Comparison of ENCODE assay signal across 8 cellular contexts in the genomic region with DNA sequence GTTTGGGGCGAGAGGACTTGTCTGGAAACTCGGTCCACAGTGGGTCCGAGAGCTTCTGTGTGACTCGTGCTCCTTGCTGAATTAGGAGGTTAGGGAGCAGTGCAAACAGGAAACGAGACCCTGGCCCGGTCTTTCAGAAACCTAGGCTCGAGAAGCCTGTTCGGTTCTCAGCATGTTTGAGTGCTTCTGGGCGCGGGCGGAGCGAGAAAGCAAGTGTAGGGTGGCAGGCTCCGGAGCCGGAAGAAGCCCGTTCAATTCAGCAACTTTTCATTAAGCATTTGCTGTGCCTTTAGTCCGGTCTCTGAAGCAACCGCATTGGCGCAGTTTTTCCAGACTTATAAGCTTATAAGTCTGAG. TPM values are rescaled to one million over a fixed set of nuclear protein-coding genes. Genes with fewer than 3 reads are reported as not detected.
A peak's percentile ranks its signal among the peaks of the same experiment; 100 is the strongest.
DNase-seq lines count a peak whose midpoint lies in the region; ATAC-seq, FAIRE-seq and TF ChIP-seq lines count a peak whose summit lies in the region.

No MANE protein-coding gene starts in this region.

- H3K27me3 Mint-ChIP-seq in activated CD4-positive, alpha-beta T cell treated with anti-CD3 and anti-CD28 coated beads, Interleukin-2, amount 10 ng/mL, durations not matched to agents 24 days and 14 days: peaks cover 5% of the 10 kb centered on the region
- H3K27me3 Mint-ChIP-seq in naive B cell: peaks cover 0 to 4% (median 0%) of the 10 kb centered on the region in 3 donors

- no peak for TF ChIP-seq EP300 in H1 (IDR thresholded peaks at IDR 0.05; ENCODE audit: borderline replicate concordance in 1 of 2, low read depth in 2 of 2, low read length in 2 of 2)

- H3K9me3 Mint-ChIP-seq in activated CD4-positive, alpha-beta T cell treated with anti-CD3 and anti-CD28 coated beads, Interleukin-2, amount 10 ng/mL, durations not matched to agents 24 days and 14 days: no peaks in the 10 kb centered on the region
- peaks cover 0 to 1% (median 0%) of the 10 kb centered on the region in 7 donors for H3K9me3 Mint-ChIP-seq in naive B cell

- H3K9ac ChIP-seq in HUES6 (ENCODE audit: low read length) (peak overlapping the region; percentile 85), H1 (replicated peaks in 1 of 4; ENCODE audit: extremely low read depth in 1 of 4, low read depth in 3 of 4, low read length in 3 of 4) (peak overlapping the region; percentile 83 to 94 (median 88)), stomach smooth muscle (ENCODE audit: low read length in 2 of 2) (peak overlapping the region; percentile 87)

- H2BK5ac ChIP-seq in H1 (ENCODE audit: low read depth, low read length): peak overlapping the region; percentile 66

- no peak for TF ChIP-seq CTCF in H1 (IDR thresholded peaks at IDR 0.05; ENCODE audit: control extremely low read depth in 1 of 3, insufficient read depth in 1 of 3, low read depth in 1 of 3, low read length in 3 of 3)

- peaks cover 45% of the 10 kb centered on the region for H3K4me1 Mint-ChIP-seq in activated CD4-positive, alpha-beta T cell treated with anti-CD3 and anti-CD28 coated beads, Interleukin-2, amount 10 ng/mL, durations not matched to agents 24 days and 14 days
- peaks cover 48 to 65% (median 50%) of the 10 kb centered on the region in 3 donors for H3K4me1 Mint-ChIP-seq in naive B cell

- no peak for TF ChIP-seq POLR2A in H1 (IDR thresholded peaks at IDR 0.05; ENCODE audit: control extremely low read depth in 1 of 2, low read depth in 2 of 2, low read length in 2 of 2)

- H3K27ac ChIP-seq in HUES6 (ENCODE audit: low read depth, low read length): peak overlapping the region; percentile 82
- H3K27ac ChIP-seq in H1 (ENCODE audit: low read depth, low read length): peak overlapping the region; percentile 89
- peak overlapping the region; percentile 88 for H3K27ac ChIP-seq in stomach smooth muscle (ENCODE audit: low read length)

- no peak overlapping the region for H3K4ac ChIP-seq in H1 (replicated peaks; ENCODE audit: insufficient read length, low read depth, low read length)

- no peak overlapping the region for H2BK120ac ChIP-seq in H1 (replicated peaks; ENCODE audit: low read depth, low read length)

- intact Hi-C loops in activated CD4-positive, alpha-beta T cell treated with anti-CD3 and anti-CD28 coated beads, Interleukin-2, amount 10 ng/mL, durations not matched to agents 24 days and 14 days (cut with micrococcal nuclease): loop anchor here (2.0 kb wide), 2 partner anchors 16 to 138 kb away; no protein-coding TSS in a partner anchor

- peak overlapping the region; percentile 96 for H3K4me3 Mint-ChIP-seq in activated CD4-positive, alpha-beta T cell treated with anti-CD3 and anti-CD28 coated beads, Interleukin-2, amount 10 ng/mL, durations not matched to agents 24 days and 14 days
- peak overlapping the region; percentile 84 to 97 (median 96) for H3K4me3 Mint-ChIP-seq in naive B cell

- CTCF ChIA-PET in H1 (lab: Charles Lee; ENCODE audit: partially characterized antibody): interaction anchor here (1.1 to 5.5 kb wide), 6 partner anchors 14 to 267 kb away, joined by 3 to 38 read pairs (median 4); no protein-coding TSS in a partner anchor

- POLR2A ChIA-PET in H1 (lab: Charles Lee; ENCODE audit: partially characterized antibody): interaction anchor here (0.6 to 3.4 kb wide), 17 partner anchors 11 to 1204 kb away, joined by 3 to 25 read pairs (median 6); partner anchors contain the start of genes GLIPR2 and GNE

- no peak for FAIRE-seq in H1 (lab: Jason Lieb, UNC)

- H3K4me3 ChIP-seq in HUES6 (ENCODE audit: low read depth, low read length): peak overlapping the region; percentile 75
- H3K4me3 ChIP-seq in H1 (ENCODE audit: extremely low read depth in 1 of 4, insufficient read depth in 2 of 4, low read depth in 3 of 4, low read length in 4 of 4): peak overlapping the region; percentile 86 to 98 (median 97)
- peak overlapping the region; percentile 85 to 97 for H3K4me3 ChIP-seq in stomach smooth muscle (ENCODE audit: low read length in 2 of 2)

- peak overlapping the region; percentile 95 to 99 for H3K4me2 ChIP-seq in H1 (ENCODE audit: insufficient read depth in 1 of 2, low read depth in 2 of 2, low read length in 2 of 2)

- H2AFZ ChIP-seq in H1 (ENCODE audit: low read length): no peak overlapping the region

- H3K36me3 ChIP-seq in HUES6 (ENCODE audit: control insufficient read depth, insufficient read depth, low read length) (peaks cover 18% of the 10 kb centered on the region), H1 (ENCODE audit: control insufficient read depth in 2 of 4, insufficient read depth in 4 of 4, low read length in 3 of 4) (peaks cover 0 to 5% (median 2%) of the 10 kb centered on the region in 4 experiments; a peak in 1 of 8 replicates), stomach smooth muscle (ENCODE audit: control insufficient read depth in 2 of 2, insufficient read depth in 2 of 2, low read length in 2 of 2) (no peaks in the 10 kb centered on the region)

- peak overlapping the region; percentile 83 for H3K27ac Mint-ChIP-seq in activated CD4-positive, alpha-beta T cell treated with anti-CD3 and anti-CD28 coated beads, Interleukin-2, amount 10 ng/mL, durations not matched to agents 24 days and 14 days
- H3K27ac Mint-ChIP-seq in naive B cell: peak overlapping the region; percentile 6 to 98 (median 93)

- H2BK15ac ChIP-seq in H1 (ENCODE audit: low read length): no peak overlapping the region

- H4K20me1 ChIP-seq in H1 (replicated peaks in 1 of 2; ENCODE audit: control insufficient read depth in 1 of 2, insufficient read depth in 2 of 2, low read length in 2 of 2): peaks cover 17 to 19% of the 10 kb centered on the region in 2 experiments

- H3K79me1 ChIP-seq in H1 (ENCODE audit: low read depth, low read length): peaks cover 9% of the 10 kb centered on the region

- H2BK12ac ChIP-seq in H1 (ENCODE audit: low read depth, low read length): no peak overlapping the region

- no peak overlapping the region for H2BK20ac ChIP-seq in H1 (ENCODE audit: low read length)

- H2AK5ac ChIP-seq in H1 (ENCODE audit: low read depth, low read length): no peak overlapping the region

- peaks cover 30% of the 10 kb centered on the region for H3K36me3 Mint-ChIP-seq in activated CD4-positive, alpha-beta T cell treated with anti-CD3 and anti-CD28 coated beads, Interleukin-2, amount 10 ng/mL, durations not matched to agents 24 days and 14 days (ENCODE audit: low read depth)
- peaks cover 4 to 18% of the 10 kb centered on the region in 2 donors for H3K36me3 Mint-ChIP-seq in naive B cell

- DNase-seq in NCI-H146 (lab: John Stamatoyannopoulos, UW) (peak; percentile 48), NCI-H146 treated with DMSO at 0.1 percent for 48 hours (lab: John Stamatoyannopoulos, UW; ENCODE audit: unreplicated experiment) (no peak), H1 (ENCODE audit: low read depth in 1 of 2, low spot score in 2 of 2) (no peak), naive B cell (no peak), amniotic stem cell (lab: John Stamatoyannopoulos, UW) (no peak)
- peak; percentile 86 for DNase-seq in activated CD4-positive, alpha-beta T cell treated with anti-CD3 and anti-CD28 coated beads, Interleukin-2, amount 10 ng/mL, durations not matched to agents 24 days and 14 days

- WGBS in H1 (ENCODE audit: extremely low coverage in 1 of 2, insufficient coverage in 1 of 2, insufficient read length in 1 of 2, insufficient replicate concordance in 2 of 2, low coverage in 1 of 2, low lambda C conversion rate in 2 of 2, missing lambda C conversion rate in 1 of 2), 2 experiments: 2% methylated on average over 18 of the region's 18 CpGs; no CpG with 5 or more reads in 1 of the 2 experiments

- no peak overlapping the region; the same call in 1 of the 2 replicates for H3K18ac ChIP-seq in H1 (ENCODE audit: extremely low read depth, low read length)

- H3K14ac ChIP-seq in H1 (ENCODE audit: insufficient read length): no peak overlapping the region

- H3K23me2 ChIP-seq in H1 (ENCODE audit: low read depth, low read length): peaks cover 8% of the 10 kb centered on the region

- peak; percentile 11 to 13 for ATAC-seq in naive B cell (ENCODE audit: low read depth in 2 of 2)

- peak overlapping the region; percentile 86 for H4K8ac ChIP-seq in H1 (ENCODE audit: extremely low read depth, insufficient read depth, low read length)

- H3K27me3 ChIP-seq in HUES6 (ENCODE audit: control insufficient read depth, insufficient read depth, low read length) (no peaks in the 10 kb centered on the region), H1 (replicated peaks in 1 of 4; ENCODE audit: control insufficient read depth in 3 of 4, extremely low read depth in 1 of 4, insufficient read depth in 3 of 4, low read length in 3 of 4) (no peaks in the 10 kb centered on the region), stomach smooth muscle (ENCODE audit: control insufficient read depth in 1 of 2, insufficient read depth in 2 of 2, low read length in 2 of 2) (no peaks in the 10 kb centered on the region)

- H4K5ac ChIP-seq in H1 (ENCODE audit: insufficient read length, low read depth, low read length): peak overlapping the region; percentile 22

- no peak overlapping the region for H4K91ac ChIP-seq in H1 (replicated peaks; ENCODE audit: insufficient read length, low read length)

- H3K9me3 ChIP-seq in HUES6 (ENCODE audit: control insufficient read depth, insufficient read depth, low read depth, low read length) (no peaks in the 10 kb centered on the region), H1 (ENCODE audit: insufficient read depth in 2 of 2, low read depth in 1 of 2, low read length in 1 of 2) (no peaks in the 10 kb centered on the region), stomach smooth muscle (ENCODE audit: control insufficient read depth in 2 of 2, low read length in 2 of 2) (no peaks in the 10 kb centered on the region)

- no peak overlapping the region for H3K56ac ChIP-seq in H1 (replicated peaks; ENCODE audit: insufficient read length, low read depth, low read length)

- no peak overlapping the region for H3K23ac ChIP-seq in H1 (ENCODE audit: insufficient read length)

- H3K79me2 ChIP-seq in H1 (ENCODE audit: control insufficient read depth in 1 of 2, insufficient read depth in 2 of 2, low read length in 2 of 2): peaks cover 36 to 52% of the 10 kb centered on the region in 2 experiments

- H3K4me1 ChIP-seq in HUES6 (ENCODE audit: control insufficient read depth, insufficient read depth, low read length) (peaks cover 17% of the 10 kb centered on the region), H1 (replicated peaks in 1 of 4; ENCODE audit: control insufficient read depth in 3 of 4, insufficient read depth in 4 of 4, low read length in 3 of 4) (peaks cover 6 to 12% (median 10%) of the 10 kb centered on the region in 4 experiments; a peak in 6 of 7 replicates), stomach smooth muscle (ENCODE audit: control insufficient read depth, insufficient read depth, low read length) (peaks cover 21% of the 10 kb centered on the region)

- TF ChIP-seq RAD21 in H1 (IDR thresholded peaks at IDR 0.05 in 1 of 2, conservative IDR thresholded peaks at IDR 0.05 in 1 of 2; ENCODE audit: low read depth in 2 of 2, low read length in 2 of 2): no peak

RNA-seq across cellular contexts. Expression of gene CLTA, which starts 0.5 kb away (rescaled TPM):
- total RNA-seq in activated CD4-positive, alpha-beta T cell treated with anti-CD3 and anti-CD28 coated beads, Interleukin-2, amount 10 ng/mL, durations not matched to agents 24 days and 14 days: 173 and 177 TPM in 2 replicates
- total RNA-seq in H1 (2021; fragmentation: NEBNext Ultra II Directional; extraction: Animal tissue kit (Norgen Biotek cat#: 25700)): 236 and 239 TPM in 2 replicates
- polyA plus RNA-seq in H1 (2011; rRNA removed) (137 and 146 TPM in 2 replicates), naive B cell (ENCODE audit: low read depth in 6 of 6) (10 to 100 TPM; 55.3 to 98.1 (median 86.9) TPM)
- 239 TPM for polyA plus RNA-seq in H1 (2011; cell fraction: cytosol; rRNA removed)
- 104 TPM for polyA plus RNA-seq in H1 (2011; cell fraction: nucleus; rRNA removed)
- 235 to 274 TPM (median 252 TPM) in 4 replicates for polyA plus RNA-seq in H1 (2012, experiment 1 of 2)
- 360 TPM for polyA plus RNA-seq in H1 (2012, experiment 2 of 2)
- 195 TPM for polyA plus RNA-seq in H1 (2013, experiment 1 of 2)
- polyA plus RNA-seq in H1 (2013, experiment 2 of 2): 200 TPM
- polyA minus RNA-seq in H1 (2011; rRNA and poly(A)+ RNA removed): 58.9 and 75.6 TPM in 2 replicates
- 112 TPM for polyA minus RNA-seq in H1 (2011; cell fraction: cytosol; rRNA and poly(A)+ RNA removed)
- 56.0 TPM for polyA minus RNA-seq in H1 (2011; cell fraction: nucleus; rRNA and poly(A)+ RNA removed)

RNA-seq across cellular contexts. Expression of gene CCIN, which starts 22.1 kb away (rescaled TPM):
- not detected in 2 replicates for total RNA-seq in activated CD4-positive, alpha-beta T cell treated with anti-CD3 and anti-CD28 coated beads, Interleukin-2, amount 10 ng/mL, durations not matched to agents 24 days and 14 days
- 0.19 and 0.27 TPM in 2 replicates for total RNA-seq in H1 (2021; fragmentation: NEBNext Ultra II Directional; extraction: Animal tissue kit (Norgen Biotek cat#: 25700))
- 0.20 and 0.21 TPM in 2 replicates for polyA plus RNA-seq in H1 (2011; rRNA removed)
- 0.19 TPM for polyA plus RNA-seq in H1 (2011; cell fraction: cytosol; rRNA removed)
- 0.74 TPM for polyA plus RNA-seq in H1 (2011; cell fraction: nucleus; rRNA removed)
- polyA plus RNA-seq in H1 (2012, experiment 1 of 2): 0.12 to 0.19 TPM (median 0.18 TPM) in 3 of 4 replicates, not detected in the other
- polyA plus RNA-seq in H1 (2012, experiment 2 of 2): 0.08 TPM
- polyA plus RNA-seq in H1 (2013, experiment 1 of 2): 0.06 TPM
- 0.07 TPM for polyA plus RNA-seq in H1 (2013, experiment 2 of 2)
- 1.1 and 1.8 TPM in 2 replicates for polyA minus RNA-seq in H1 (2011; rRNA and poly(A)+ RNA removed)
- not detected for polyA minus RNA-seq in H1 (2011; cell fraction: cytosol; rRNA and poly(A)+ RNA removed)
- 0.80 TPM for polyA minus RNA-seq in H1 (2011; cell fraction: nucleus; rRNA and poly(A)+ RNA removed)
- polyA plus RNA-seq in naive B cell (ENCODE audit: low read depth in 6 of 6): under 1 TPM in 1 of 6 donors, not detected in 5; 0.17 TPM

RNA-seq across cellular contexts. Expression of gene GLIPR2, which starts 54.7 kb away (rescaled TPM):
- 25.5 and 25.7 TPM in 2 replicates for total RNA-seq in activated CD4-positive, alpha-beta T cell treated with anti-CD3 and anti-CD28 coated beads, Interleukin-2, amount 10 ng/mL, durations not matched to agents 24 days and 14 days
- 7.9 and 8.9 TPM in 2 replicates for total RNA-seq in H1 (2021; fragmentation: NEBNext Ultra II Directional; extraction: Animal tissue kit (Norgen Biotek cat#: 25700))
- 10.2 and 12.0 TPM in 2 replicates for polyA plus RNA-seq in H1 (2011; rRNA removed)
- 13.7 TPM for polyA plus RNA-seq in H1 (2011; cell fraction: cytosol; rRNA removed)
- polyA plus RNA-seq in H1 (2011; cell fraction: nucleus; rRNA removed): 7.1 TPM
- 11.5 to 15.4 TPM (median 13.1 TPM) in 4 replicates for polyA plus RNA-seq in H1 (2012, experiment 1 of 2)
- polyA plus RNA-seq in H1 (2012, experiment 2 of 2): 11.8 TPM
- 6.2 TPM for polyA plus RNA-seq in H1 (2013, experiment 1 of 2)
- 6.2 TPM for polyA plus RNA-seq in H1 (2013, experiment 2 of 2)
- 5.5 and 7.2 TPM in 2 replicates for polyA minus RNA-seq in H1 (2011; rRNA and poly(A)+ RNA removed)
- 4.7 TPM for polyA minus RNA-seq in H1 (2011; cell fraction: cytosol; rRNA and poly(A)+ RNA removed)
- polyA minus RNA-seq in H1 (2011; cell fraction: nucleus; rRNA and poly(A)+ RNA removed): 3.7 TPM
- 10 to 100 TPM; 32.7 to 49.7 (median 48.2) TPM for polyA plus RNA-seq in naive B cell (ENCODE audit: low read depth in 6 of 6)

Comparison
In these comparisons a context has a peak if more than half of its experiments do, and no peak if none do; other contexts are left out.
1. DNase-seq: peak in NCI-H146 (single experiment) and activated CD4-positive, alpha-beta T cell treated with anti-CD3 and anti-CD28 coated beads, Interleukin-2, amount 10 ng/mL, durations not matched to agents 24 days and 14 days (single experiment); none in NCI-H146 treated with DMSO at 0.1 percent for 48 hours (single experiment), H1 (0 of 2), naive B cell (single experiment) and amniotic stem cell (single experiment).
2. Peak in every context shown above with its lines, with median percentiles within 50 percentile points of each other: H3K27ac ChIP-seq, H3K4me3 ChIP-seq and H3K9ac ChIP-seq.